9 cellular contexts compared by ENCODE assay signal in the genomic region with DNA sequence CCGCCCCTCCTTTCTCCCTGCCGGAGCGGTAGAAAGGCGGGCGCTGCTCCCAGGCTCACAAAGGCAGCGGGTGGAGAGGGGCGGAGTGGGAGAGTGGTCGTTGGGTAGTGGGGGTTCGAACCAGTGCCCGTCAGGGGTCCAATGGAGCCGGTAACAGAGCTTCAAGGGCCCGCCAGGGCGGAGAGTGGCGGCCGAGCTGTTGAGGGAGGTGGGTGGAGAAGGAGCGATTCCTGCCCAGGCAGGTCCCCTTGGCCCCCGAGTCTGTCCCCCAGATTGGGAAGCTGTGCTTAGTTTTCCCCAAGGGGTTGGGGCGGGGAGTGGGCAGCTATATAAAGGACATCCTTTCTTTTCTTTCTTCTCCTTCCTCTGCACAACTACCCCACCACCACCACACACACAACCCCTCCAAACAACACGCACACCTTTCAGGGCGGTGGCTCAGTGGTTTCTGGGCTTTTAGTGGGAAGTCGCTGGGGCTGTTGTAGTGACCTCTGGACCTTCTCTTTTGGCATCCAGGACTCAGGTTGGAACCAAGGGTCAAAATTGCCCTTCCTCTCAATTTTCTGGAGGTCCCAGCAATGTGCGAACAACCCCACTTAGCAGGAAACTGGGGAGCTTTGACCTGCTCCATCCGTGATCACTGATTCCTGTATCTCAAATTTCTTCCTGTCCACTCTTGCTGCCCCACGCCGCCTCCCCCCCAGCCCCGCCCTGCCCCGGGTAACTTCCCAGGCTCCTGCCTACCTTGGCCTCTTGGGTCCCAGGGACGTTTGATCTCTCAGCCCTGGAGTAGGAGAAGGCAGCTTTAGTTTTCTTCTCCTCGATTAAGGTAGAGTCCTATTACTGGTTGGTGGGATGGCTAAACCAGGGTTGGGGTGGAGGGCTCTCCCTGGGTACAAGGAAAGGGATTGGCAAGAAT. TPM values are rescaled to one million over a fixed set of nuclear protein-coding genes. Genes with fewer than 3 reads are reported as not detected.
DNase-seq lines count a peak whose midpoint lies in the region; ATAC-seq, FAIRE-seq and TF ChIP-seq lines count a peak whose summit lies in the region.
"Had no signal": no experiment of that assay in that cellular context is flagged by ENCODE, and none has a peak within 500 bp of the region (broad histone marks: within the 10 kb centered on the region; RNA-seq: fewer than 3 reads in every experiment).

No MANE protein-coding gene starts in this region.

- H3K4ac ChIP-seq in H1 (replicated peaks; ENCODE audit: insufficient read length, low read depth, low read length), result no peak overlapping the region

- H3K79me2 ChIP-seq in H1 (ENCODE audit: control insufficient read depth in 1 of 2, insufficient read depth in 2 of 2, low read length in 2 of 2), result no peaks in the 10 kb centered on the region

- peak overlapping the region; percentile 74 for H3K4me3 ChIP-seq in AG09309 (ENCODE audit: control insufficient read depth, low read depth, low read length)
- peak overlapping the region; percentile 82 for H3K4me3 ChIP-seq in NT2/D1 (ENCODE audit: insufficient read length, low read depth)
- peak overlapping the region; percentile 40 to 67 (median 45) for H3K4me3 ChIP-seq in H1 (ENCODE audit: extremely low read depth in 1 of 4, insufficient read depth in 2 of 4, low read depth in 3 of 4, low read length in 4 of 4)

- POLR2A ChIA-PET in H1 (lab: Charles Lee; ENCODE audit: partially characterized antibody), result interaction anchor here (0.9 to 2.2 kb wide), 3 partner anchors 64 to 319 kb away, joined by 3 to 8 read pairs (median 5); no protein-coding TSS in a partner anchor

- no peak overlapping the region for H3K23ac ChIP-seq in H1 (ENCODE audit: insufficient read length)

- peaks cover 0 to 6% of the 10 kb centered on the region in 2 donors for H3K27me3 Mint-ChIP-seq in natural killer cell treated with Interleukin-12 subunit alpha and Interleukin-12 subunit beta and Interleukin-15 and Interleukin-18, amount 100 ng/mL, for 72 hours

- no peak for TF ChIP-seq POLR2A in H1 (IDR thresholded peaks at IDR 0.05; ENCODE audit: control extremely low read depth in 1 of 2, low read depth in 2 of 2, low read length in 2 of 2)

- 10% methylated on average over 18 of the region's 29 CpGs; no CpG with 5 or more reads in 1 of the 2 experiments for WGBS in H1 (ENCODE audit: extremely low coverage in 1 of 2, insufficient coverage in 1 of 2, insufficient read length in 1 of 2, insufficient replicate concordance in 2 of 2, low coverage in 1 of 2, low lambda C conversion rate in 2 of 2, missing lambda C conversion rate in 1 of 2), 2 experiments

- H3K4me1 ChIP-seq in NT2/D1 (ENCODE audit: insufficient read depth, insufficient read length) (peaks cover 14% of the 10 kb centered on the region), H1 (replicated peaks in 1 of 4; ENCODE audit: control insufficient read depth in 3 of 4, insufficient read depth in 4 of 4, low read length in 3 of 4) (peaks cover 0 to 14% (median 3%) of the 10 kb centered on the region in 4 experiments; a peak in 5 of 7 replicates)

- H3K14ac ChIP-seq in H1 (ENCODE audit: insufficient read length), result no peak overlapping the region

- H4K91ac ChIP-seq in H1 (replicated peaks; ENCODE audit: insufficient read length, low read length), result no peak overlapping the region

- H4K5ac ChIP-seq in H1 (ENCODE audit: insufficient read length, low read depth, low read length), result no peak overlapping the region

- H2BK120ac ChIP-seq in H1 (replicated peaks; ENCODE audit: low read depth, low read length), result no peak overlapping the region

- peak overlapping the region; percentile 89 for H3K4me3 Mint-ChIP-seq in natural killer cell treated with Interleukin-12 subunit alpha and Interleukin-12 subunit beta and Interleukin-15 and Interleukin-18, amount 100 ng/mL, for 72 hours

- no peak overlapping the region; the same call in 1 of the 2 replicates for H4K8ac ChIP-seq in H1 (ENCODE audit: extremely low read depth, insufficient read depth, low read length)

- no peak overlapping the region for H2BK15ac ChIP-seq in H1 (ENCODE audit: low read length)

- H3K9me3 Mint-ChIP-seq in natural killer cell treated with Interleukin-12 subunit alpha and Interleukin-12 subunit beta and Interleukin-15 and Interleukin-18, amount 100 ng/mL, for 72 hours, result no peaks in the 10 kb centered on the region

- H3K9ac ChIP-seq in NT2/D1 (ENCODE audit: insufficient read length, low read depth), result peak overlapping the region; percentile 89
- no peak overlapping the region for H3K9ac ChIP-seq in H1 (replicated peaks in 1 of 4; ENCODE audit: extremely low read depth in 1 of 4, low read depth in 3 of 4, low read length in 3 of 4)

- H3K18ac ChIP-seq in H1 (ENCODE audit: extremely low read depth, low read length), result no peak overlapping the region

- no peak for TF ChIP-seq EP300 in H1 (IDR thresholded peaks at IDR 0.05; ENCODE audit: borderline replicate concordance in 1 of 2, low read depth in 2 of 2, low read length in 2 of 2)

- peaks cover 15 to 16% of the 10 kb centered on the region in 2 experiments for H4K20me1 ChIP-seq in H1 (replicated peaks in 1 of 2; ENCODE audit: control insufficient read depth in 1 of 2, insufficient read depth in 2 of 2, low read length in 2 of 2)

- H3K23me2 ChIP-seq in H1 (ENCODE audit: low read depth, low read length), result peaks cover 10% of the 10 kb centered on the region; the same call in 1 of the 2 replicates

- H3K4me2 ChIP-seq in H1 (ENCODE audit: insufficient read depth in 1 of 2, low read depth in 2 of 2, low read length in 2 of 2), result peak overlapping the region; percentile 59 to 78; a peak in 3 of 4 replicates

- no peak overlapping the region for H2AK5ac ChIP-seq in H1 (ENCODE audit: low read depth, low read length)

- no peaks in the 10 kb centered on the region for H3K36me3 Mint-ChIP-seq in natural killer cell treated with Interleukin-12 subunit alpha and Interleukin-12 subunit beta and Interleukin-15 and Interleukin-18, amount 100 ng/mL, for 72 hours

- no peak overlapping the region for H2AFZ ChIP-seq in H1 (ENCODE audit: low read length)

- CTCF ChIA-PET in H1 (lab: Charles Lee; ENCODE audit: partially characterized antibody), result interaction anchor here (0.5 to 2.5 kb wide), 12 partner anchors 15 to 452 kb away, joined by 3 to 12 read pairs (median 4); no protein-coding TSS in a partner anchor

- no peaks in the 10 kb centered on the region for H3K79me1 ChIP-seq in H1 (ENCODE audit: low read depth, low read length)

- no peak for FAIRE-seq in H1 (lab: Jason Lieb, UNC)
- FAIRE-seq: GM12878 had no signal

- no peak overlapping the region for H3K56ac ChIP-seq in H1 (replicated peaks; ENCODE audit: insufficient read length, low read depth, low read length)

- no peak for DNase-seq in AG09309 (ENCODE audit: low read depth)
- no peak for DNase-seq in NT2/D1 (ENCODE audit: low read depth, low spot score)
- peak in 1 of 2 experiments; percentile 43 for DNase-seq in H1 (ENCODE audit: low read depth in 1 of 2, low spot score in 2 of 2)
- peak; percentile 51 for DNase-seq in natural killer cell treated with Interleukin-12 subunit alpha and Interleukin-12 subunit beta and Interleukin-15 and Interleukin-18, amount 100 ng/mL, for 72 hours (ENCODE audit: low spot score)
- DNase-seq in NCI-H524 treated with DMSO at 0.1 percent for 48 hours (lab: John Stamatoyannopoulos, UW), result no peak
- no peak for DNase-seq in A172 (ENCODE audit: low spot score)

- no peak for TF ChIP-seq RAD21 in H1 (IDR thresholded peaks at IDR 0.05 in 1 of 2, conservative IDR thresholded peaks at IDR 0.05 in 1 of 2; ENCODE audit: low read depth in 2 of 2, low read length in 2 of 2)

- H3K9me3 ChIP-seq in NT2/D1 (ENCODE audit: insufficient read depth, low read length), result no peaks in the 10 kb centered on the region
- H3K9me3 ChIP-seq in H1 (ENCODE audit: insufficient read depth in 2 of 2, low read depth in 1 of 2, low read length in 1 of 2), result no peaks in the 10 kb centered on the region; a peak in 1 of 4 replicates

- no peak overlapping the region for H3K27ac ChIP-seq in H1 (ENCODE audit: low read depth, low read length)

- no peak for ATAC-seq in natural killer cell treated with Interleukin-12 subunit alpha and Interleukin-12 subunit beta and Interleukin-15 and Interleukin-18, amount 100 ng/mL, for 72 hours
- no peak for ATAC-seq in GM18517 (IDR thresholded peaks at IDR 0.05; ENCODE audit: unreplicated experiment)
- no peak for ATAC-seq in HG03521 (IDR thresholded peaks at IDR 0.05; ENCODE audit: unreplicated experiment)
- ATAC-seq: GM12878 had no signal

- H3K36me3 ChIP-seq in NT2/D1 (ENCODE audit: insufficient read depth, insufficient read length, low read length), result peaks cover 26% of the 10 kb centered on the region
- H3K36me3 ChIP-seq in H1 (ENCODE audit: control insufficient read depth in 2 of 4, insufficient read depth in 4 of 4, low read length in 3 of 4), result no peaks in the 10 kb centered on the region

- H3K27me3 ChIP-seq in NT2/D1 (ENCODE audit: insufficient read depth, insufficient read length) (peaks cover 23% of the 10 kb centered on the region), H1 (replicated peaks in 1 of 4; ENCODE audit: control insufficient read depth in 3 of 4, extremely low read depth in 1 of 4, insufficient read depth in 3 of 4, low read length in 3 of 4) (peaks cover 35 to 86% (median 78%) of the 10 kb centered on the region in 4 experiments)

- TF ChIP-seq CTCF in AG09309 (IDR thresholded peaks at IDR 0.05; ENCODE audit: control insufficient read depth, insufficient read depth, low read depth, low read length, missing control alignments), result no peak
- no peak for TF ChIP-seq CTCF in H1 (IDR thresholded peaks at IDR 0.05; ENCODE audit: control extremely low read depth in 1 of 3, insufficient read depth in 1 of 3, low read depth in 1 of 3, low read length in 3 of 3)

- H3K4me1 Mint-ChIP-seq in natural killer cell treated with Interleukin-12 subunit alpha and Interleukin-12 subunit beta and Interleukin-15 and Interleukin-18, amount 100 ng/mL, for 72 hours (ENCODE audit: low read depth in 2 of 2), result peaks cover 6 to 16% of the 10 kb centered on the region in 2 donors

- no peak overlapping the region for H2BK5ac ChIP-seq in H1 (ENCODE audit: low read depth, low read length)

- no peak overlapping the region for H2BK20ac ChIP-seq in H1 (ENCODE audit: low read length)

- no peak overlapping the region for H2BK12ac ChIP-seq in H1 (ENCODE audit: low read depth, low read length)

- H3K27ac Mint-ChIP-seq in natural killer cell treated with Interleukin-12 subunit alpha and Interleukin-12 subunit beta and Interleukin-15 and Interleukin-18, amount 100 ng/mL, for 72 hours, result no peak overlapping the region

RNA-seq across cellular contexts. Expression of a gene that starts 1.9 kb away (rescaled TPM):
- total RNA-seq in H1 (2021; fragmentation: NEBNext Ultra II Directional; extraction: Animal tissue kit (Norgen Biotek cat#: 25700)), result 2.3 and 3.0 TPM in 2 replicates
- 5.4 and 6.1 TPM in 2 replicates for polyA plus RNA-seq in H1 (2011; rRNA removed)
- 6.0 TPM for polyA plus RNA-seq in H1 (2011; cell fraction: cytosol; rRNA removed)
- polyA plus RNA-seq in H1 (2011; cell fraction: nucleus; rRNA removed), result 4.2 TPM
- 2.6 to 5.2 TPM (median 4.2 TPM) in 4 replicates for polyA plus RNA-seq in H1 (2012, experiment 1 of 2)
- 4.1 TPM for polyA plus RNA-seq in H1 (2012, experiment 2 of 2)
- 2.3 TPM for polyA plus RNA-seq in H1 (2013, experiment 1 of 2)
- 2.1 TPM for polyA plus RNA-seq in H1 (2013, experiment 2 of 2)
- polyA minus RNA-seq in H1 (2011; rRNA and poly(A)+ RNA removed), result 2.8 and 3.6 TPM in 2 replicates
- polyA minus RNA-seq in H1 (2011; cell fraction: cytosol; rRNA and poly(A)+ RNA removed), result 2.3 TPM
- 2.3 TPM for polyA minus RNA-seq in H1 (2011; cell fraction: nucleus; rRNA and poly(A)+ RNA removed)
- total RNA-seq in natural killer cell treated with Interleukin-12 subunit alpha and Interleukin-12 subunit beta and Interleukin-15 and Interleukin-18, amount 100 ng/mL, for 72 hours, result 1 to 10 TPM; 3.4 to 3.9 TPM
- 6.7 and 8.3 TPM in 2 replicates for total RNA-seq in A172 (2014; rRNA removed; shearing (Covaris generic))
